Comparison of ENCODE assay signal across 22 cellular contexts in the genomic region with DNA sequence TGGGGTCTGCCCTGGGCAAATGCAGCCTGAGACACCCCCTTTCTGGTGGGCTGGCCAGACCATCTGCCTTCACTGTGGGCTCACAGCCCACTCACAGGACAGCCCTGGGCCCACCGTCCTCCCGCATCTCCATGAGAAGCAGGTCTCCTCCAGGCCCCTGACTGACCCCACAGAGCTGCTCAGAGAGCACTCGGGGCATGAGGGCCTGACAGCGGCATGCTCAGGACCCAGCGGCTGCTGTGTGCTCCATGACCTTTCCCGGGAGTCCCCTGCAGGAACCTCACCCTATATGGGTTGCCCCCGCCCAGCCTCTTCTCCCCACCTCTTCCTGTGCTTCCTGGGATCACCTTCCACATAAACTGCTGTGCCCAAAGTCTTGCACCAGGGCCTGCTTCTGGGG.
"Had no signal": no experiment of that assay in that cellular context is flagged by ENCODE, and none has a peak within 500 bp of the region (broad histone marks: within the 10 kb centered on the region; RNA-seq: fewer than 3 reads in every experiment).

No MANE protein-coding gene starts in this region.

- H3K27ac ChIP-seq: dorsolateral prefrontal cortex, left ventricle myocardium inferior, parathyroid adenoma, sigmoid colon, thoracic aorta, tibial nerve, upper lobe of right lung, uterus had no signal

- H3K27me3 ChIP-seq: sigmoid colon, tibial nerve, upper lobe of right lung, uterus had no signal

- H3K27ac Mint-ChIP-seq: memory B cell; mesothelial cell of epicardium; natural killer cell treated with Interleukin-12 subunit alpha and Interleukin-12 subunit beta and Interleukin-15 and Interleukin-18, amount 100 ng/mL, for 72 hours; progenitor cell of endocrine pancreas; stimulated activated naive B cell treated with anti-CD40 and anti-IgM and Interleukin-4, amounts not matched to agents 10 μg/mL and 1 μg/mL and 100 μg/mL, for 72 hours; stimulated activated naive CD8-positive, alpha-beta T cell treated with anti-CD3 and anti-CD28 coated beads, Interleukin-15, Interleukin-2, amounts not matched to agents 100 ng/mL and 50 ng/mL, for 24 hours had no signal

- H3K79me2 ChIP-seq: parathyroid adenoma had no signal

- DNase-seq: cortex of kidney; dorsolateral prefrontal cortex; effector CD4-positive, alpha-beta T cell; left cardiac atrium; left ventricle myocardium inferior; mucosa of descending colon; naive B cell; sigmoid colon; stimulated activated CD4-positive, alpha-beta T cell treated with anti-CD3 and anti-CD28 coated beads, Interleukin-4, amount 100 ng/mL, for 4 hours; stimulated activated naive B cell treated with anti-CD40 and anti-IgM and Interleukin-4, amounts not matched to agents 10 μg/mL and 1 μg/mL and 100 μg/mL, for 72 hours; upper lobe of right lung; uterus had no signal

- H3K36me3 ChIP-seq: left ventricle myocardium inferior, sigmoid colon, thoracic aorta, tibial nerve, upper lobe of right lung, uterus had no signal

- H3K4me3 ChIP-seq: dorsolateral prefrontal cortex, left ventricle myocardium inferior, lung, mucosa of descending colon, sigmoid colon, thoracic aorta, tibial nerve, upper lobe of right lung, uterus had no signal

- H3K4me3 Mint-ChIP-seq: memory B cell; mesothelial cell of epicardium; naive B cell; natural killer cell treated with Interleukin-12 subunit alpha and Interleukin-12 subunit beta and Interleukin-15 and Interleukin-18, amount 100 ng/mL, for 72 hours; neural crest cell; stimulated activated naive B cell treated with anti-CD40 and anti-IgM and Interleukin-4, amounts not matched to agents 10 μg/mL and 1 μg/mL and 100 μg/mL, for 72 hours; stimulated activated naive CD8-positive, alpha-beta T cell treated with anti-CD3 and anti-CD28 coated beads, Interleukin-15, Interleukin-2, amounts not matched to agents 100 ng/mL and 50 ng/mL, for 24 hours had no signal

- H3K27me3 Mint-ChIP-seq: stimulated activated naive CD8-positive, alpha-beta T cell treated with anti-CD3 and anti-CD28 coated beads, Interleukin-15, Interleukin-2, amounts not matched to agents 100 ng/mL and 50 ng/mL, for 24 hours had no signal

- H3K4me1 ChIP-seq: left ventricle myocardium inferior, parathyroid adenoma, tibial nerve, uterus had no signal

- H3K9ac ChIP-seq: parathyroid adenoma had no signal

- H3K9me3 ChIP-seq: left ventricle myocardium inferior, mucosa of descending colon, sigmoid colon, thoracic aorta, tibial nerve, upper lobe of right lung, uterus had no signal

- ATAC-seq: left cardiac atrium; mucosa of descending colon; natural killer cell treated with Interleukin-12 subunit alpha and Interleukin-12 subunit beta and Interleukin-15 and Interleukin-18, amount 100 ng/mL, for 72 hours; stimulated activated naive B cell treated with anti-CD40 and anti-IgM and Interleukin-4, amounts not matched to agents 10 μg/mL and 1 μg/mL and 100 μg/mL, for 72 hours had no signal

- H3K4me1 Mint-ChIP-seq: neural crest cell had no signal

- H3K9me3 Mint-ChIP-seq: memory B cell; mesothelial cell of epicardium; natural killer cell treated with Interleukin-12 subunit alpha and Interleukin-12 subunit beta and Interleukin-15 and Interleukin-18, amount 100 ng/mL, for 72 hours; neural crest cell; stimulated activated naive B cell treated with anti-CD40 and anti-IgM and Interleukin-4, amounts not matched to agents 10 μg/mL and 1 μg/mL and 100 μg/mL, for 72 hours; stimulated activated naive CD8-positive, alpha-beta T cell treated with anti-CD3 and anti-CD28 coated beads, Interleukin-15, Interleukin-2, amounts not matched to agents 100 ng/mL and 50 ng/mL, for 24 hours had no signal

- H2AFZ ChIP-seq: parathyroid adenoma had no signal

- H3K36me3 Mint-ChIP-seq: memory B cell; mesothelial cell of epicardium; naive B cell; natural killer cell treated with Interleukin-12 subunit alpha and Interleukin-12 subunit beta and Interleukin-15 and Interleukin-18, amount 100 ng/mL, for 72 hours; stimulated activated naive B cell treated with anti-CD40 and anti-IgM and Interleukin-4, amounts not matched to agents 10 μg/mL and 1 μg/mL and 100 μg/mL, for 72 hours had no signal
